In the genomic region with DNA sequence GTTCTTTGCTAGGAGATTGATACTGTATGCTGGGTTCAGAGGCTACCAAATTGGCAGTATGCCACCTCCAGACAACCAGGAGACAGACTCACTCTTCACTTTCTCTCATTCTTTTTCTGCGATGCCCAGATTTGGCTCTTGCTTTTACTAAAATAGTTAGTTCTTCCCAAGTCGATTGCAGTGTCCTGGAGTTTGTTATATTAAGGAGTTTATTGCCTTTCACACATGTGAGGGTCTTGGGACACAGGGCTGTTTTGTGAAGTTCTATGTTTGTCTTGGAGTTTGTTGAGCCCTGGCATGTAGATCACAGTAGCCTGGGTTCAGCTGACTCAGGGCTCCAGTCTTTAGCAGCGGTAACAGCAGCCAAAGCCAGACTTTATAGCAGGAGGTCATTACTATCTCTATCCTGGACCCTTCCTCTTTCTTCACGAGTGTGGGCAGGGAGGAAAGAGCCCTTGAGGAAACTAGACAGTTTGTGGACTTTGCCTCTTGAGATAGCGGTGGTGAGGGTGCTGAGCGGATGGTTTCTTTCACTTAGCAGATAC, we compare ENCODE assay signal across 8 cellular contexts. TPM values are rescaled to one million over a fixed set of nuclear protein-coding genes. Genes with fewer than 3 reads are reported as not detected.
A peak's percentile ranks its signal among the peaks of the same experiment; 100 is the strongest.
DNase-seq lines count a peak whose midpoint lies in the region; ATAC-seq and TF ChIP-seq lines count a peak whose summit lies in the region.

No MANE protein-coding gene starts in this region.

- in situ Hi-C loops in Panc1 (cut with HindIII; ENCODE audit: low pct_unique_long_range_greater_than_20kb, low sequenced_read_pairs) (no loop called here), G401 (cut with HindIII; ENCODE audit: low sequenced_read_pairs) (no loop called here)

- H3K4me1 Mint-ChIP-seq in endothelial cell (ENCODE audit: unreplicated experiment): peaks cover 55% of the 10 kb centered on the region

- no peaks in the 10 kb centered on the region; the same call in 1 of the 2 replicates for H3K36me3 ChIP-seq in Panc1 (ENCODE audit: control insufficient read depth, insufficient read depth, low read length)
- H3K36me3 ChIP-seq in neuron (ENCODE audit: insufficient read depth, low read length): no peaks in the 10 kb centered on the region

- POLR2A ChIA-PET in Panc1 (lab: Charles Lee): no interaction called here

- no peak for TF ChIP-seq CTCF in Panc1 (IDR thresholded peaks at IDR 0.05)
- no peak for TF ChIP-seq CTCF in endothelial cell (IDR thresholded peaks at IDR 0.05; ENCODE audit: unreplicated experiment)

- H3K36me3 Mint-ChIP-seq in endothelial cell (ENCODE audit: low read depth, unreplicated experiment): peaks cover 4% of the 10 kb centered on the region

- ATAC-seq in Panc1: no peak

- BruUV-seq in Panc1 (replicated peaks; lab: Mats Ljungman, UMichigan): TSS peak; percentile 78

- peak overlapping the region; percentile 78 to 91 for H3K4me3 ChIP-seq in Panc1 (ENCODE audit: low read depth in 2 of 2, low read length in 2 of 2)
- H3K4me3 ChIP-seq in neuron (ENCODE audit: low read length): peak overlapping the region; percentile 50

- no peak overlapping the region for H2AFZ ChIP-seq in neuron (ENCODE audit: low read depth, low read length)

- peaks cover 6% of the 10 kb centered on the region for H3K27me3 Mint-ChIP-seq in endothelial cell (ENCODE audit: unreplicated experiment)

- H3K27ac ChIP-seq in Panc1 (ENCODE audit: low read length): peak overlapping the region; percentile 80

- H3K27me3 ChIP-seq in Panc1 (ENCODE audit: control insufficient read depth, insufficient read depth, low read length): no peaks in the 10 kb centered on the region
- H3K27me3 ChIP-seq in neuron (ENCODE audit: insufficient read depth, low read length): no peaks in the 10 kb centered on the region

- H3K27ac Mint-ChIP-seq in endothelial cell (ENCODE audit: unreplicated experiment): peak overlapping the region; percentile 93

- no peaks in the 10 kb centered on the region for H3K9me3 Mint-ChIP-seq in endothelial cell (ENCODE audit: unreplicated experiment)

- DNase-seq in NCI-H748 (lab: John Stamatoyannopoulos, UW; ENCODE audit: unreplicated experiment): peak; percentile 14
- no peak for DNase-seq in NCI-H748 treated with DMSO at 0.1 percent for 48 hours (lab: John Stamatoyannopoulos, UW)
- DNase-seq in Panc1 (ENCODE audit: low read depth, low spot score): no peak
- no peak for DNase-seq in endothelial cell (ENCODE audit: low spot score)
- no peak for DNase-seq in NCI-H187 (lab: John Stamatoyannopoulos, UW)
- DNase-seq in KG1 (lab: John Stamatoyannopoulos, UW): no peak
- DNase-seq in G401 (ENCODE audit: low spot score): no peak

- H3K4me1 ChIP-seq in Panc1 (ENCODE audit: control insufficient read depth, insufficient read depth, low read length) (peaks cover 29% of the 10 kb centered on the region), neuron (ENCODE audit: insufficient read depth, low read length) (peaks cover 38% of the 10 kb centered on the region)

- H3K4me3 Mint-ChIP-seq in endothelial cell (ENCODE audit: unreplicated experiment): peak overlapping the region; percentile 96

- intact Hi-C loops in Panc1 (cut with micrococcal nuclease; ENCODE audit: unreplicated experiment): no loop called here

- CTCF ChIA-PET in Panc1 (lab: Charles Lee): no interaction called here

- H3K9me3 ChIP-seq in Panc1 (ENCODE audit: control insufficient read depth, insufficient read depth, low read depth, low read length) (no peaks in the 10 kb centered on the region), neuron (ENCODE audit: low read length) (no peaks in the 10 kb centered on the region)

RNA-seq across cellular contexts. Expression of gene MLEC, which starts 1.6 kb away (rescaled TPM):
- 171 TPM for total RNA-seq in Panc1 (2021; ENCODE audit: unreplicated experiment)
- 87.4 TPM for polyA plus RNA-seq in Panc1 (2012; ENCODE audit: insufficient read length)
- 124 TPM for total RNA-seq in endothelial cell (ENCODE audit: unreplicated experiment)
- total RNA-seq in G401 (2014; rRNA removed; shearing (Covaris generic)): 85.9 and 106 TPM in 2 replicates

RNA-seq across cellular contexts. Expression of gene UNC119B, which starts 21.7 kb away (rescaled TPM):
- total RNA-seq in Panc1 (2021; ENCODE audit: unreplicated experiment): 26.0 TPM
- 23.6 TPM for polyA plus RNA-seq in Panc1 (2012; ENCODE audit: insufficient read length)
- 35.0 TPM for total RNA-seq in endothelial cell (ENCODE audit: unreplicated experiment)
- 47.0 and 53.8 TPM in 2 replicates for total RNA-seq in G401 (2014; rRNA removed; shearing (Covaris generic))

RNA-seq across cellular contexts. Expression of gene ACADS, which starts 37.0 kb away (rescaled TPM):
- total RNA-seq in Panc1 (2021; ENCODE audit: unreplicated experiment) (15.9 TPM), endothelial cell (ENCODE audit: unreplicated experiment) (5.6 TPM)
- polyA plus RNA-seq in Panc1 (2012; ENCODE audit: insufficient read length): 16.9 TPM
- 9.3 and 11.4 TPM in 2 replicates for total RNA-seq in G401 (2014; rRNA removed; shearing (Covaris generic))

RNA-seq across cellular contexts. Expression of gene CABP1, which starts 48.2 kb away (rescaled TPM):
- total RNA-seq in Panc1 (2021; ENCODE audit: unreplicated experiment): not detected
- not detected for polyA plus RNA-seq in Panc1 (2012; ENCODE audit: insufficient read length)
- not detected for total RNA-seq in endothelial cell (ENCODE audit: unreplicated experiment)
- 0.86 TPM in 1 of 2 replicates, not detected in the other for total RNA-seq in G401 (2014; rRNA removed; shearing (Covaris generic))
